In genomic region chr15:51667478-51667877, GRCh38 we compare ENCODE assay signal across 1 cellular context.
TF ChIP-seq lines count a peak whose summit lies in the region.

No MANE protein-coding gene starts in this region.

TF ChIP-seq in K562, 482 proteins besides CTCF, POLR2A, EP300 and RAD21 (continued from another document):
- TF ChIP-seq ZNF592 (IDR thresholded peaks at IDR 0.05) = 0 out of 2 replicates have a peak, but pooled peaks have one; percentile 21
- no peak for TF ChIP-seq CREB1 (IDR thresholded peaks at IDR 0.05)
- TF ChIP-seq CREB1 (CRISPR knock-in tag; IDR thresholded peaks at IDR 0.05) = no peak
